10 cellular contexts compared by ENCODE assay signal in the genomic region with DNA sequence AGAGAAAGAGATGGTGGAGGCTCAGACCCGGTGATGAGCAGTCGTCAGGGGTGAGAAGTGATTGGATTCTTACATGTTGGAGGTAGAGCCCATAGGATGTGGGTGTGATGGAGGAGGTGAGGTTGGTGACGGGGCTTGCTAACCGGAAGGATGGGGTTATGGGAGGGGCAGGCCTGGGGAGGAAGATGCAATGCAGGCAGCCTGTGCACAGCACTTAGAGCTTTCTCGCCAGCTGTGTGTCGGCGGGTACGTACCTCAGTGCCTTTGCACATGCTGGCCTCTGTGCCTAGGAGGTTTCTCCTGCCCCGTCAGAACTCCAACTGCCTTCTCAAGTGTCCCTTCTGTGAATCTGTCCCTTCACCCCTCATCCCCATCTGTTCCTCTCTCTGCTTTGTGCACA. TPM values are rescaled to one million over a fixed set of nuclear protein-coding genes. Genes with fewer than 3 reads are reported as not detected.
DNase-seq lines count a peak whose midpoint lies in the region; ATAC-seq and TF ChIP-seq lines count a peak whose summit lies in the region.
"Had no signal": no experiment of that assay in that cellular context is flagged by ENCODE, and none has a peak within 500 bp of the region (broad histone marks: within the 10 kb centered on the region; RNA-seq: fewer than 3 reads in every experiment).

No MANE protein-coding gene starts in this region.

- DNase-seq in activated gamma-delta T cell treated with Interleukin-2 at 50 U/mL for 16 hours (peak; percentile 31), activated gamma-delta T cell (lab: John Stamatoyannopoulos, UW) (no peak), omental fat pad (ENCODE audit: low spot score) (no peak), foreskin fibroblast (no peak), foreskin melanocyte (no peak)
- peak; percentile 68 for DNase-seq in activated CD4-positive, alpha-beta memory T cell treated with anti-CD3 and anti-CD28 coated beads for 36 hours
- DNase-seq in central memory CD4-positive, alpha-beta T cell: peak; percentile 78
- DNase-seq in stimulated activated naive CD8-positive, alpha-beta T cell treated with anti-CD3 and anti-CD28 coated beads, Interleukin-15, Interleukin-2, amounts not matched to agents 100 U/mL and 50 U/mL, for 24 hours: peak; percentile 16

- intact Hi-C loops in activated CD4-positive, alpha-beta memory T cell treated with anti-CD3 and anti-CD28 coated beads for 36 hours (cut with micrococcal nuclease): loop anchor here (1.0 kb wide), 2 partner anchors 46 to 51 kb away; no protein-coding TSS in a partner anchor

- peak; percentile 16 for ATAC-seq in stimulated activated naive CD8-positive, alpha-beta T cell treated with anti-CD3 and anti-CD28 coated beads, Interleukin-15, Interleukin-2, amounts not matched to agents 100 U/mL and 50 U/mL, for 24 hours
- ATAC-seq in omental fat pad (ENCODE audit: low FRiP score): no peak

- no peaks in the 10 kb centered on the region for H3K36me3 Mint-ChIP-seq in activated CD4-positive, alpha-beta memory T cell treated with anti-CD3 and anti-CD28 coated beads for 36 hours

- peak overlapping the region; percentile 18 for H3K4me3 Mint-ChIP-seq in activated CD4-positive, alpha-beta memory T cell treated with anti-CD3 and anti-CD28 coated beads for 36 hours

- peaks cover 30% of the 10 kb centered on the region for H3K27me3 Mint-ChIP-seq in activated CD4-positive, alpha-beta memory T cell treated with anti-CD3 and anti-CD28 coated beads for 36 hours

- peaks cover 21% of the 10 kb centered on the region for H3K4me1 Mint-ChIP-seq in activated CD4-positive, alpha-beta memory T cell treated with anti-CD3 and anti-CD28 coated beads for 36 hours (ENCODE audit: low read depth)

- CTCF ChIA-PET in activated CD4-positive, alpha-beta memory T cell treated with anti-CD3 and anti-CD28 coated beads for 36 hours (lab: Charles Lee): interaction anchor here (0.7 to 8.3 kb wide), 15 partner anchors 9 to 149 kb away, joined by 3 to 261 read pairs (median 6); partner anchors contain the start of gene DHCR24

- H3K4me3 ChIP-seq in foreskin fibroblast (ENCODE audit: low read depth in 1 of 2, low read length in 2 of 2): no peak overlapping the region
- H3K4me3 ChIP-seq: tibial artery had no signal

- POLR2A ChIA-PET in activated CD4-positive, alpha-beta memory T cell treated with anti-CD3 and anti-CD28 coated beads for 36 hours (lab: Charles Lee): interaction anchor here (1.2 kb wide), 1 partner anchor 51 kb away, joined by 4 read pairs; no protein-coding TSS in a partner anchor

- peak overlapping the region; percentile 30 for H3K27ac Mint-ChIP-seq in activated CD4-positive, alpha-beta memory T cell treated with anti-CD3 and anti-CD28 coated beads for 36 hours

- TF ChIP-seq CTCF in omental fat pad (IDR thresholded peaks at IDR 0.05) (no peak), foreskin fibroblast (IDR thresholded peaks at IDR 0.05; ENCODE audit: low read depth, low read length) (no peak)

- H3K9me3 Mint-ChIP-seq in activated CD4-positive, alpha-beta memory T cell treated with anti-CD3 and anti-CD28 coated beads for 36 hours: no peaks in the 10 kb centered on the region

RNA-seq across cellular contexts. Expression of gene BSND, which starts 2.9 kb away (rescaled TPM):
- not detected for total RNA-seq in activated CD4-positive, alpha-beta memory T cell treated with anti-CD3 and anti-CD28 coated beads for 36 hours
- not detected for total RNA-seq in omental fat pad
- total RNA-seq: Right ventricle myocardium inferior had no signal

RNA-seq across cellular contexts. Expression of gene TMEM61, which starts 15.4 kb away (rescaled TPM):
- total RNA-seq in activated CD4-positive, alpha-beta memory T cell treated with anti-CD3 and anti-CD28 coated beads for 36 hours: not detected
- total RNA-seq in omental fat pad: not detected
- total RNA-seq: Right ventricle myocardium inferior had no signal

RNA-seq across cellular contexts. Expression of gene PCSK9, which starts 43.5 kb away (rescaled TPM):
- not detected for total RNA-seq in activated CD4-positive, alpha-beta memory T cell treated with anti-CD3 and anti-CD28 coated beads for 36 hours
- under 1 TPM; 0.56 to 0.95 (median 0.80) TPM for total RNA-seq in omental fat pad
- total RNA-seq: Right ventricle myocardium inferior had no signal

Comparison
In these comparisons a context has a peak if more than half of its experiments do, and no peak if none do; other contexts are left out.
1. DNase-seq: peak in activated gamma-delta T cell treated with Interleukin-2 at 50 U/mL for 16 hours (single experiment), activated CD4-positive, alpha-beta memory T cell treated with anti-CD3 and anti-CD28 coated beads for 36 hours (single experiment), central memory CD4-positive, alpha-beta T cell (single experiment) and stimulated activated naive CD8-positive, alpha-beta T cell treated with anti-CD3 and anti-CD28 coated beads, Interleukin-15, Interleukin-2, amounts not matched to agents 100 U/mL and 50 U/mL, for 24 hours (single experiment); none in activated gamma-delta T cell (single experiment), omental fat pad (single experiment), foreskin fibroblast (0 of 2) and foreskin melanocyte (single experiment).